11 cellular contexts compared by ENCODE assay signal in the genomic region with DNA sequence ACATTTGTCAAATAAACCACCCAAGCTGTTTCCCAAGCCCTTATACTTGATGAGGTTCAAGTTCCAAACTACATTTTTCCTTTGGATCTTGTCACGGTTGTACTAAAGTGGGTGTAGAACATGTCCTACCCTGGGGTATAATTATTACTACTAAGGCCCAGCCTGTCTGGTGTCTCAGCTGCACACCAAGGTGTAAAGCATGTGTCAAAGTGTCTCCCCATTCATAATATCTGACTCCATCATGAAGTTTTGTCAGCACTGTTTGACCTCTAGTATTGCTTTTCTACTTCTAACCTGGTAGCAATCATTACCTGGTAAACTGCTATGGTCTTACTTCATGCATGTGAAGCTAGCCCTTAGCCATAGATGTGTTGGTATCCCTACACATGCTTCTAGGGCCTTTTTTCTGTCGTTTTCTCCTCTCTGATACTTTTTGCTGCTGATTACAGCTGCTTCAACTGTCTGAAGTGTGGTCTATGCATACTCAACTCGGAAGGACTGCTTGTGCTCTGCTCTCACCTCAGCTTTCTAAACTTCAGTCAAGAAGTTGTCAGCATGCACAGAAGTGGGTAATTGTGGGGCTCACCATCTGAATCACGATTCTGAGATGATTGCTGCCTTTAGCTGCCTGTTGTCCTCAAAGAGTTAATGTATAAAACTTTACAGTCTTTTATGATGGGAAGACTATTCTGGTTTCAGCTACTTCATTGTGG.
DNase-seq lines count a peak whose midpoint lies in the region; ATAC-seq and TF ChIP-seq lines count a peak whose summit lies in the region.
"Had no signal": no experiment of that assay in that cellular context is flagged by ENCODE, and none has a peak within 500 bp of the region (broad histone marks: within the 10 kb centered on the region; RNA-seq: fewer than 3 reads in every experiment).

No MANE protein-coding gene starts in this region.

- in situ Hi-C loops in GM13977 (cut with MboI; ENCODE audit: low pct_unique_long_range_greater_than_20kb, low sequenced_read_pairs, unreplicated experiment): no loop called here

- H3K27me3 ChIP-seq in CD8-positive, alpha-beta T cell (ENCODE audit: insufficient read depth, low read length): no peaks in the 10 kb centered on the region

- H3K27ac ChIP-seq in CD8-positive, alpha-beta T cell (ENCODE audit: low read depth, low read length): no peak overlapping the region

- peak overlapping the region; percentile 16 for H3K27ac Mint-ChIP-seq in CD8-positive, alpha-beta T cell
- no peak overlapping the region for H3K27ac Mint-ChIP-seq in activated naive CD4-positive, alpha-beta T cell treated with anti-CD3 and anti-CD28 coated beads, Interleukin-2, amount 50 U/mL, for 24 hours
- H3K27ac Mint-ChIP-seq: endodermal cell had no signal

- H3K4me1 Mint-ChIP-seq in CD8-positive, alpha-beta T cell (ENCODE audit: low read depth): peaks cover 12% of the 10 kb centered on the region
- H3K4me1 Mint-ChIP-seq in activated naive CD4-positive, alpha-beta T cell treated with anti-CD3 and anti-CD28 coated beads, Interleukin-2, amount 50 U/mL, for 24 hours: peaks cover 33% of the 10 kb centered on the region
- H3K4me1 Mint-ChIP-seq: neural crest cell had no signal

- ATAC-seq in CD8-positive, alpha-beta T cell: no peak
- ATAC-seq in GM19455 (IDR thresholded peaks at IDR 0.05; ENCODE audit: unreplicated experiment) (peak; percentile 74), HG03175 (IDR thresholded peaks at IDR 0.05; ENCODE audit: unreplicated experiment) (peak; percentile 61)

- TF ChIP-seq CTCF in CD8-positive, alpha-beta T cell (IDR thresholded peaks at IDR 0.05): no peak
- TF ChIP-seq CTCF in GM13977 (IDR thresholded peaks at IDR 0.05; ENCODE audit: extremely low read depth, insufficient read depth, missing control alignments): no peak

- no peaks in the 10 kb centered on the region for H3K27me3 Mint-ChIP-seq in CD8-positive, alpha-beta T cell (ENCODE audit: low read depth)
- no peaks in the 10 kb centered on the region for H3K27me3 Mint-ChIP-seq in activated naive CD4-positive, alpha-beta T cell treated with anti-CD3 and anti-CD28 coated beads, Interleukin-2, amount 50 U/mL, for 24 hours

- H3K36me3 ChIP-seq in CD8-positive, alpha-beta T cell (ENCODE audit: insufficient read depth, low read length): no peaks in the 10 kb centered on the region

- H3K4me3 Mint-ChIP-seq in CD8-positive, alpha-beta T cell: peak overlapping the region; percentile 66
- peak overlapping the region; percentile 66 for H3K4me3 Mint-ChIP-seq in activated naive CD4-positive, alpha-beta T cell treated with anti-CD3 and anti-CD28 coated beads, Interleukin-2, amount 50 U/mL, for 24 hours
- H3K4me3 Mint-ChIP-seq: endodermal cell, neural crest cell had no signal

- DNase-seq in CD8-positive, alpha-beta T cell: no peak
- no peak for DNase-seq in NCI-H524 treated with DMSO at 0.1 percent for 48 hours (lab: John Stamatoyannopoulos, UW)
- no peak for DNase-seq in GM13977 (ENCODE audit: low spot score)
- no peak for DNase-seq in NK-92 (lab: John Stamatoyannopoulos, UW; ENCODE audit: unreplicated experiment)
- DNase-seq in glomerular visceral epithelial cell (ENCODE audit: extremely low spot score): no peak
- DNase-seq: activated gamma-delta T cell treated with Interleukin-2 at 50 U/mL for 16 hours, endodermal cell had no signal

- POLR2A ChIA-PET in CD8-positive, alpha-beta T cell (lab: Charles Lee): interaction anchor here (0.6 to 1.1 kb wide), 6 partner anchors 25 to 742 kb away, joined by 3 to 4 read pairs (median 4); no protein-coding TSS in a partner anchor

- H3K36me3 Mint-ChIP-seq in CD8-positive, alpha-beta T cell: no peaks in the 10 kb centered on the region
- peaks cover 2% of the 10 kb centered on the region for H3K36me3 Mint-ChIP-seq in activated naive CD4-positive, alpha-beta T cell treated with anti-CD3 and anti-CD28 coated beads, Interleukin-2, amount 50 U/mL, for 24 hours

- H3K4me3 ChIP-seq in CD8-positive, alpha-beta T cell (ENCODE audit: low read depth, low read length): no peak overlapping the region

- CTCF ChIA-PET in CD8-positive, alpha-beta T cell (lab: Charles Lee): interaction anchor here (0.7 to 1.8 kb wide), 3 partner anchors 13 to 497 kb away, joined by 3 to 6 read pairs (median 3); no protein-coding TSS in a partner anchor

- H3K9me3 ChIP-seq in CD8-positive, alpha-beta T cell (ENCODE audit: low read length): no peaks in the 10 kb centered on the region

- intact Hi-C loops in CD8-positive, alpha-beta T cell (cut with DNase I, micrococcal nuclease): no loop called here

- H3K9me3 Mint-ChIP-seq in CD8-positive, alpha-beta T cell: no peaks in the 10 kb centered on the region
- no peaks in the 10 kb centered on the region for H3K9me3 Mint-ChIP-seq in activated naive CD4-positive, alpha-beta T cell treated with anti-CD3 and anti-CD28 coated beads, Interleukin-2, amount 50 U/mL, for 24 hours
- H3K9me3 Mint-ChIP-seq: neural crest cell had no signal

- H3K4me1 ChIP-seq in CD8-positive, alpha-beta T cell (ENCODE audit: insufficient read depth, low read length): no peaks in the 10 kb centered on the region
